8 cellular contexts compared by ENCODE assay signal in the genomic region with DNA sequence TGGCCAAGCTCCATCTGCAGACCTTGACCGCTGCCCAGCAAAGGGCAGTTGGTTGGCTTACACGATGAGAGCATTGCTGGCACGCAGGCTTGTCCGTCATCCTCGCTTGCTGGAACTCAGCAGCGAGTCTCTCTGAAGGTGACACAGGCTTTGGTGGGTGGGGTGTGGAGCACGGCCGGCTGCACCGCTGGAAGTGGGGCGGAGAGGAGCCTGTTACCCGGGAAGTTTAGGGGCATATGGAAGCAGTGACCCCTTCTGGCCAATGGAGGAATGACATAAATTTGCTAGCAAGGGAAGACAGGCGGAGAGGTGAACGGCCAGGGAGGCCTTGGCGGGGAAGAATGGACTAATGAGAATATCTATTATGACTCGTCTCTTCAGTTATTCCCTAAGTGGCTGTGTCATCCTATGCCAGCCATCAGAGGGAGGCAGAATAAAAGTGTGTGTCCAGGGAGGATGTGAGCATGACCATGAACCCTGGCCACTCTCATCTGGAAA.
DNase-seq lines count a peak whose midpoint lies in the region; ATAC-seq and FAIRE-seq lines count a peak whose summit lies in the region.

No MANE protein-coding gene starts in this region.

- peak; percentile 64 to 84 for ATAC-seq in naive thymus-derived CD8-positive, alpha-beta T cell
- ATAC-seq in stimulated activated naive CD8-positive, alpha-beta T cell treated with anti-CD3 and anti-CD28 coated beads, Interleukin-15, amount 100 ng/mL, for 72 hours, result peak; percentile 57
- ATAC-seq in HG02884 (IDR thresholded peaks at IDR 0.05; ENCODE audit: unreplicated experiment), result no peak

- peaks cover 0 to 3% (median 0%) of the 10 kb centered on the region in 9 donors for H3K9me3 Mint-ChIP-seq in naive thymus-derived CD8-positive, alpha-beta T cell
- H3K9me3 Mint-ChIP-seq in stimulated activated naive CD8-positive, alpha-beta T cell treated with anti-CD3 and anti-CD28 coated beads, Interleukin-15, amount 100 ng/mL, for 72 hours, result peaks cover 0 to 5% of the 10 kb centered on the region in 2 donors

- peaks cover 0 to 2% (median 0%) of the 10 kb centered on the region in 5 donors for H3K27me3 Mint-ChIP-seq in naive thymus-derived CD8-positive, alpha-beta T cell
- H3K27me3 Mint-ChIP-seq in stimulated activated naive CD8-positive, alpha-beta T cell treated with anti-CD3 and anti-CD28 coated beads, Interleukin-15, amount 100 ng/mL, for 72 hours, result no peaks in the 10 kb centered on the region

- DNase-seq in ACHN (peak; percentile 59), GM18507 (ENCODE audit: extremely low spot score, insufficient read length, low read depth) (peak; percentile 40), NCI-H748 (lab: John Stamatoyannopoulos, UW; ENCODE audit: unreplicated experiment) (peak; percentile 81), epidermal melanocyte (ENCODE audit: insufficient read length, low spot score) (peak; percentile 43)
- peak; percentile 16 to 47 (median 45) for DNase-seq in activated CD8-positive, alpha-beta memory T cell treated with anti-CD3 and anti-CD28 coated beads for 48 hours (ENCODE audit: low read depth in 2 of 3, low spot score in 2 of 3)
- DNase-seq in naive thymus-derived CD8-positive, alpha-beta T cell, result peak; percentile 41 to 84 (median 66)
- DNase-seq in stimulated activated naive CD8-positive, alpha-beta T cell treated with anti-CD3 and anti-CD28 coated beads, Interleukin-15, amount 100 ng/mL, for 72 hours, result peak; percentile 53 to 62

- no peak overlapping the region for H3K4me3 Mint-ChIP-seq in naive thymus-derived CD8-positive, alpha-beta T cell
- H3K4me3 Mint-ChIP-seq in stimulated activated naive CD8-positive, alpha-beta T cell treated with anti-CD3 and anti-CD28 coated beads, Interleukin-15, amount 100 ng/mL, for 72 hours, result no peak overlapping the region

- H3K36me3 Mint-ChIP-seq in naive thymus-derived CD8-positive, alpha-beta T cell, result peaks cover 0 to 2% (median 0%) of the 10 kb centered on the region in 3 donors

- FAIRE-seq in GM18507 (lab: Jason Lieb, UNC), result peak; percentile 45

- H3K27ac Mint-ChIP-seq in naive thymus-derived CD8-positive, alpha-beta T cell, result peak overlapping the region in 5 of 10 donors; percentile 5 to 83 (median 15)
- no peak overlapping the region for H3K27ac Mint-ChIP-seq in stimulated activated naive CD8-positive, alpha-beta T cell treated with anti-CD3 and anti-CD28 coated beads, Interleukin-15, amount 100 ng/mL, for 72 hours

- peaks cover 10 to 19% (median 15%) of the 10 kb centered on the region in 4 donors for H3K4me1 Mint-ChIP-seq in naive thymus-derived CD8-positive, alpha-beta T cell
- peaks cover 14% of the 10 kb centered on the region for H3K4me1 Mint-ChIP-seq in stimulated activated naive CD8-positive, alpha-beta T cell treated with anti-CD3 and anti-CD28 coated beads, Interleukin-15, amount 100 ng/mL, for 72 hours

- in situ Hi-C loops in ACHN (cut with HindIII; ENCODE audit: low pct_ligation_motif_present, low pct_unique_long_range_greater_than_20kb, low sequenced_read_pairs), result no loop called here

- POLR2A ChIA-PET in naive thymus-derived CD8-positive, alpha-beta T cell (lab: Charles Lee), result interaction anchor here (1.0 to 3.0 kb wide), 4 partner anchors 12 to 280 kb away, joined by 3 to 12 read pairs (median 8); no protein-coding TSS in a partner anchor
